1 cellular context compared by ENCODE assay signal in genomic region chr3:160128086-160128485, GRCh38.
TF ChIP-seq lines count a peak whose summit lies in the region.

No MANE protein-coding gene starts in this region.

TF ChIP-seq in GM12878, 131 proteins besides CTCF, POLR2A, EP300 and RAD21 (continued from another document):
- TF ChIP-seq CUX1 (IDR thresholded peaks at IDR 0.05; ENCODE audit: insufficient replicate concordance, low read depth, low read length): no peak
- TF ChIP-seq HCFC1 (IDR thresholded peaks at IDR 0.05; ENCODE audit: low read length): no peak
- TF ChIP-seq E4F1 (IDR thresholded peaks at IDR 0.05; ENCODE audit: borderline replicate concordance, partially characterized antibody): no peak
- no peak for TF ChIP-seq YBX1 (IDR thresholded peaks at IDR 0.05)
- no peak for TF ChIP-seq USF1 (IDR thresholded peaks at IDR 0.05; ENCODE audit: borderline replicate concordance, extremely low read length, insufficient read depth, low read depth, low read length)
